1 cellular context compared by ENCODE assay signal in the genomic region with DNA sequence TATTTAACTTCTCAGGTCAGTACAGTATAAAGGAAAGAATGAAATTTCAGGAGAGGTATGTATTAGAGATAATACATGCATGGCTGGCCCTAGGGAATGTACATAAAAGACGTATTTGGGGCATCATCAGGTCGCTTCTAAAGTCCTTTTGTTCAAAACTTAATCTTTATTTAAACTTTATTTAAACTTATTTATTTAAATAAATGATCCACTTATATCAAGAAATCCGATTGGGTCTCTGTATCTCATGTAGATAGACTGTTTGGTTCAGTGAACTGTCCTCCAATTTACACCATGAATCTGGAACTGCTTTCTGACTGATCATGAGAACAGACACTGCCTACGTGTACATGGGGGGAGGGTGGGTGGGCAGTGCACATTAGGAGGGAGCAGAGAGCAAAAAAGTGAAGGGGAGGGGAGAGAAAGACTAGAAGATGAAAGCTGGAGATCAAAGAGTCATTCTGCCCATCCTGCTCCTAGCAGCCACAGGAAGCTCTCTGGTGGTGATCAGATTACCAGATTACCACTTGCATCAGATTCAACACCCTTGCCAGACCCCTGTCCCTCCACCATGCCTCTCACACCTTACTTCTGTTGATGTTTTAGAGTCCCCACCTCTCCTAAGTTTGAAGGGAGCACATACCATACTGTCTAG.
TF ChIP-seq lines count a peak whose summit lies in the region.

No MANE protein-coding gene starts in this region.

TF ChIP-seq in HepG2, 621 proteins besides CTCF, POLR2A, EP300 and RAD21 (continued from another document and continues in another):
- TF ChIP-seq, protein P1, sequence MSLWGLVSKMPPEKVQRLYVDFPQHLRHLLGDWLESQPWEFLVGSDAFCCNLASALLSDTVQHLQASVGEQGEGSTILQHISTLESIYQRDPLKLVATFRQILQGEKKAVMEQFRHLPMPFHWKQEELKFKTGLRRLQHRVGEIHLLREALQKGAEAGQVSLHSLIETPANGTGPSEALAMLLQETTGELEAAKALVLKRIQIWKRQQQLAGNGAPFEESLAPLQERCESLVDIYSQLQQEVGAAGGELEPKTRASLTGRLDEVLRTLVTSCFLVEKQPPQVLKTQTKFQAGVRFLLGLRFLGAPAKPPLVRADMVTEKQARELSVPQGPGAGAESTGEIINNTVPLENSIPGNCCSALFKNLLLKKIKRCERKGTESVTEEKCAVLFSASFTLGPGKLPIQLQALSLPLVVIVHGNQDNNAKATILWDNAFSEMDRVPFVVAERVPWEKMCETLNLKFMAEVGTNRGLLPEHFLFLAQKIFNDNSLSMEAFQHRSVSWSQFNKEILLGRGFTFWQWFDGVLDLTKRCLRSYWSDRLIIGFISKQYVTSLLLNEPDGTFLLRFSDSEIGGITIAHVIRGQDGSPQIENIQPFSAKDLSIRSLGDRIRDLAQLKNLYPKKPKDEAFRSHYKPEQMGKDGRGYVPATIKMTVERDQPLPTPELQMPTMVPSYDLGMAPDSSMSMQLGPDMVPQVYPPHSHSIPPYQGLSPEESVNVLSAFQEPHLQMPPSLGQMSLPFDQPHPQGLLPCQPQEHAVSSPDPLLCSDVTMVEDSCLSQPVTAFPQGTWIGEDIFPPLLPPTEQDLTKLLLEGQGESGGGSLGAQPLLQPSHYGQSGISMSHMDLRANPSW (CRISPR knock-in tag; IDR thresholded peaks at IDR 0.05; ENCODE audit: borderline replicate concordance): no peak
- TF ChIP-seq KDM6A (CRISPR knock-in tag; IDR thresholded peaks at IDR 0.05; ENCODE audit: low read depth) (peak; percentile 82), NCOA2 (CRISPR knock-in tag; IDR thresholded peaks at IDR 0.05) (peak; percentile 94), PAX8 (CRISPR knock-in tag; IDR thresholded peaks at IDR 0.05; ENCODE audit: borderline replicate concordance) (no peak), ARNT (IDR thresholded peaks at IDR 0.05) (no peak), ZFP36 (IDR thresholded peaks at IDR 0.05; ENCODE audit: borderline replicate concordance, low read depth, low read length, partially characterized antibody) (no peak), ZNF441 (CRISPR knock-in tag; IDR thresholded peaks at IDR 0.05; ENCODE audit: borderline replicate concordance) (no peak), ZNF235 (CRISPR knock-in tag; IDR thresholded peaks at IDR 0.05; ENCODE audit: borderline replicate concordance) (no peak), GZF1 (CRISPR knock-in tag; IDR thresholded peaks at IDR 0.05) (0 out of 2 replicates have a peak, but pooled peaks have one; percentile 33), RBAK (CRISPR knock-in tag; IDR thresholded peaks at IDR 0.05) (no peak), ZNF75D (CRISPR knock-in tag; IDR thresholded peaks at IDR 0.05; ENCODE audit: borderline replicate concordance) (no peak), ZSCAN31 (CRISPR knock-in tag; IDR thresholded peaks at IDR 0.05; ENCODE audit: low read depth) (no peak), MED1 (CRISPR knock-in tag; IDR thresholded peaks at IDR 0.05) (peak; percentile 99), YY1 (IDR thresholded peaks at IDR 0.05; ENCODE audit: insufficient read depth, insufficient replicate concordance, low read depth, low read length) (no peak), HOXD1 (CRISPR knock-in tag; IDR thresholded peaks at IDR 0.05) (peak; percentile 70; the same call in 1 of the 2 replicates), SKI (IDR thresholded peaks at IDR 0.05; ENCODE audit: partially characterized antibody) (no peak), ZEB1 (IDR thresholded peaks at IDR 0.05; ENCODE audit: insufficient replicate concordance, low read depth) (no peak), MAFK (conservative IDR thresholded peaks at IDR 0.05 in 1 of 2, IDR thresholded peaks at IDR 0.05 in 1 of 2; ENCODE audit: low read length in 2 of 2) (no peak), MED13 (CRISPR knock-in tag; IDR thresholded peaks at IDR 0.05) (peak; percentile 92), NONO (IDR thresholded peaks at IDR 0.05) (no peak), NONO (CRISPR knock-in tag; conservative IDR thresholded peaks at IDR 0.05) (no peak), SOX5 (CRISPR knock-in tag; IDR thresholded peaks at IDR 0.05; ENCODE audit: borderline replicate concordance) (peak; percentile 89; the same call in 1 of the 2 replicates), TOPORS (CRISPR knock-in tag; IDR thresholded peaks at IDR 0.05) (no peak), JUNB (CRISPR knock-in tag; IDR thresholded peaks at IDR 0.05; ENCODE audit: borderline replicate concordance) (no peak), CERS6 (CRISPR knock-in tag; IDR thresholded peaks at IDR 0.05) (no peak), YEATS4 (CRISPR knock-in tag; IDR thresholded peaks at IDR 0.05; ENCODE audit: borderline replicate concordance) (peak; percentile 57; the same call in 1 of the 2 replicates), RXRA (CRISPR knock-in tag; IDR thresholded peaks at IDR 0.05) (peak; percentile 73; the same call in 1 of the 2 replicates), MXD1 (CRISPR knock-in tag; IDR thresholded peaks at IDR 0.05) (no peak), GMEB2 (CRISPR knock-in tag; IDR thresholded peaks at IDR 0.05; ENCODE audit: low read depth) (no peak), TRIM24 (CRISPR knock-in tag; IDR thresholded peaks at IDR 0.05) (no peak), ZMYM4 (CRISPR knock-in tag; IDR thresholded peaks at IDR 0.05) (peak; percentile 87), MYPOP (CRISPR knock-in tag; IDR thresholded peaks at IDR 0.05) (no peak), FOXM1 (CRISPR knock-in tag; IDR thresholded peaks at IDR 0.05) (no peak), SRY (CRISPR knock-in tag; IDR thresholded peaks at IDR 0.05) (no peak), ZBTB42 (CRISPR knock-in tag; IDR thresholded peaks at IDR 0.05) (no peak)
- TF ChIP-seq, protein P2, sequence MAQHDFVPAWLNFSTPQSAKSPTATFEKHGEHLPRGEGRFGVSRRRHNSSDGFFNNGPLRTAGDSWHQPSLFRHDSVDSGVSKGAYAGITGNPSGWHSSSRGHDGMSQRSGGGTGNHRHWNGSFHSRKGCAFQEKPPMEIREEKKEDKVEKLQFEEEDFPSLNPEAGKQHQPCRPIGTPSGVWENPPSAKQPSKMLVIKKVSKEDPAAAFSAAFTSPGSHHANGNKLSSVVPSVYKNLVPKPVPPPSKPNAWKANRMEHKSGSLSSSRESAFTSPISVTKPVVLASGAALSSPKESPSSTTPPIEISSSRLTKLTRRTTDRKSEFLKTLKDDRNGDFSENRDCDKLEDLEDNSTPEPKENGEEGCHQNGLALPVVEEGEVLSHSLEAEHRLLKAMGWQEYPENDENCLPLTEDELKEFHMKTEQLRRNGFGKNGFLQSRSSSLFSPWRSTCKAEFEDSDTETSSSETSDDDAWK (CRISPR knock-in tag; IDR thresholded peaks at IDR 0.05): no peak
- TF ChIP-seq, protein P3, sequence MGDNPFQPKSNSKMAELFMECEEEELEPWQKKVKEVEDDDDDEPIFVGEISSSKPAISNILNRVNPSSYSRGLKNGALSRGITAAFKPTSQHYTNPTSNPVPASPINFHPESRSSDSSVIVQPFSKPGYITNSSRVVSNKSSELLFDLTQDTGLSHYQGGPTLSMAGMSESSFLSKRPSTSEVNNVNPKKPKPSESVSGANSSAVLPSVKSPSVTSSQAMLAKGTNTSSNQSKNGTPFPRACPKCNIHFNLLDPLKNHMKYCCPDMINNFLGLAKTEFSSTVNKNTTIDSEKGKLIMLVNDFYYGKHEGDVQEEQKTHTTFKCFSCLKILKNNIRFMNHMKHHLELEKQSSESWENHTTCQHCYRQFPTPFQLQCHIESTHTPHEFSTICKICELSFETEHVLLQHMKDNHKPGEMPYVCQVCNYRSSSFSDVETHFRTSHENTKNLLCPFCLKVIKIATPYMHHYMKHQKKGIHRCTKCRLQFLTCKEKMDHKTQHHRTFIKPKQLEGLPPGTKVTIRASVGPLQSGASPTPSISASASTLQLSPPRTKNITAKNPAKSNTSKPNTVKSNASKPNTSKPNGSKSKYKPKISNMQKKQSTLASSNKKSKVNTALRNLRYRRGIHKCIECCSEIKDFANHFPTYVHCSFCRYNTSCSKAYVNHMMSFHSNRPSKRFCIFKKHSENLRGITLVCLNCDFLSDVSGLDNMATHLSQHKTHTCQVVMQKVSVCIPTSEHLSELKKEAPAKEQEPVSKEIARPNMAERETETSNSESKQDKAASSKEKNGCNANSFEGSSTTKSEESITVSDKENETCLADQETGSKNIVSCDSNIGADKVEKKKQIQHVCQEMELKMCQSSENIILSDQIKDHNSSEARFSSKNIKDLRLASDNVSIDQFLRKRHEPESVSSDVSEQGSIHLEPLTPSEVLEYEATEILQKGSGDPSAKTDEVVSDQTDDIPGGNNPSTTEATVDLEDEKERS (CRISPR knock-in tag; IDR thresholded peaks at IDR 0.05): 0 out of 2 replicates have a peak, but pooled peaks have one; percentile 33
- TF ChIP-seq, protein P4, sequence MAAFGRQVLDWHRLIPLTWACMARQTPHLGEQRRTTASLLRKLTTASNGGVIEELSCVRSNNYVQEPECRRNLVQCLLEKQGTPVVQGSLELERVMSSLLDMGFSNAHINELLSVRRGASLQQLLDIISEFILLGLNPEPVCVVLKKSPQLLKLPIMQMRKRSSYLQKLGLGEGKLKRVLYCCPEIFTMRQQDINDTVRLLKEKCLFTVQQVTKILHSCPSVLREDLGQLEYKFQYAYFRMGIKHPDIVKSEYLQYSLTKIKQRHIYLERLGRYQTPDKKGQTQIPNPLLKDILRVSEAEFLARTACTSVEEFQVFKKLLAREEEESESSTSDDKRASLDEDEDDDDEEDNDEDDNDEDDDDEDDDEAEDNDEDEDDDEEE (CRISPR knock-in tag; IDR thresholded peaks at IDR 0.05): no peak
- TF ChIP-seq, protein P5, sequence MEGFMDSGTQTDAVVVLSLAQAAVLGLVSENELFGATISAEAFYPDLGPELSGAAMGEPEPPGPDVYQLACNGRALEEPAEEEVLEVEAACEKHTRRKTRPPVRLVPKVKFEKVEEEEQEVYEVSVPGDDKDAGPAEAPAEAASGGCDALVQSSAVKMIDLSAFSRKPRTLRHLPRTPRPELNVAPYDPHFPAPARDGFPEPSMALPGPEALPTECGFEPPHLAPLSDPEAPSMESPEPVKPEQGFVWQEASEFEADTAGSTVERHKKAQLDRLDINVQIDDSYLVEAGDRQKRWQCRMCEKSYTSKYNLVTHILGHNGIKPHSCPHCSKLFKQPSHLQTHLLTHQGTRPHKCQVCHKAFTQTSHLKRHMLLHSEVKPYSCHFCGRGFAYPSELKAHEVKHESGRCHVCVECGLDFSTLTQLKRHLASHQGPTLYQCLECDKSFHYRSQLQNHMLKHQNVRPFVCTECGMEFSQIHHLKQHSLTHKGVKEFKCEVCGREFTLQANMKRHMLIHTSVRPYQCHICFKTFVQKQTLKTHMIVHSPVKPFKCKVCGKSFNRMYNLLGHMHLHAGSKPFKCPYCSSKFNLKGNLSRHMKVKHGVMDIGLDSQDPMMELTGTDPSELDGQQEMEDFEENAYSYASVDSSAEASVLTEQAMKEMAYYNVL (CRISPR knock-in tag; IDR thresholded peaks at IDR 0.05; ENCODE audit: borderline replicate concordance): peak; percentile 98
- TF ChIP-seq, protein P6, sequence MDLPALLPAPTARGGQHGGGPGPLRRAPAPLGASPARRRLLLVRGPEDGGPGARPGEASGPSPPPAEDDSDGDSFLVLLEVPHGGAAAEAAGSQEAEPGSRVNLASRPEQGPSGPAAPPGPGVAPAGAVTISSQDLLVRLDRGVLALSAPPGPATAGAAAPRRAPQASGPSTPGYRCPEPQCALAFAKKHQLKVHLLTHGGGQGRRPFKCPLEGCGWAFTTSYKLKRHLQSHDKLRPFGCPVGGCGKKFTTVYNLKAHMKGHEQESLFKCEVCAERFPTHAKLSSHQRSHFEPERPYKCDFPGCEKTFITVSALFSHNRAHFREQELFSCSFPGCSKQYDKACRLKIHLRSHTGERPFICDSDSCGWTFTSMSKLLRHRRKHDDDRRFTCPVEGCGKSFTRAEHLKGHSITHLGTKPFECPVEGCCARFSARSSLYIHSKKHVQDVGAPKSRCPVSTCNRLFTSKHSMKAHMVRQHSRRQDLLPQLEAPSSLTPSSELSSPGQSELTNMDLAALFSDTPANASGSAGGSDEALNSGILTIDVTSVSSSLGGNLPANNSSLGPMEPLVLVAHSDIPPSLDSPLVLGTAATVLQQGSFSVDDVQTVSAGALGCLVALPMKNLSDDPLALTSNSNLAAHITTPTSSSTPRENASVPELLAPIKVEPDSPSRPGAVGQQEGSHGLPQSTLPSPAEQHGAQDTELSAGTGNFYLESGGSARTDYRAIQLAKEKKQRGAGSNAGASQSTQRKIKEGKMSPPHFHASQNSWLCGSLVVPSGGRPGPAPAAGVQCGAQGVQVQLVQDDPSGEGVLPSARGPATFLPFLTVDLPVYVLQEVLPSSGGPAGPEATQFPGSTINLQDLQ (CRISPR knock-in tag; IDR thresholded peaks at IDR 0.05): no peak
